Comparison of ENCODE assay signal across 8 cellular contexts in the genomic region with DNA sequence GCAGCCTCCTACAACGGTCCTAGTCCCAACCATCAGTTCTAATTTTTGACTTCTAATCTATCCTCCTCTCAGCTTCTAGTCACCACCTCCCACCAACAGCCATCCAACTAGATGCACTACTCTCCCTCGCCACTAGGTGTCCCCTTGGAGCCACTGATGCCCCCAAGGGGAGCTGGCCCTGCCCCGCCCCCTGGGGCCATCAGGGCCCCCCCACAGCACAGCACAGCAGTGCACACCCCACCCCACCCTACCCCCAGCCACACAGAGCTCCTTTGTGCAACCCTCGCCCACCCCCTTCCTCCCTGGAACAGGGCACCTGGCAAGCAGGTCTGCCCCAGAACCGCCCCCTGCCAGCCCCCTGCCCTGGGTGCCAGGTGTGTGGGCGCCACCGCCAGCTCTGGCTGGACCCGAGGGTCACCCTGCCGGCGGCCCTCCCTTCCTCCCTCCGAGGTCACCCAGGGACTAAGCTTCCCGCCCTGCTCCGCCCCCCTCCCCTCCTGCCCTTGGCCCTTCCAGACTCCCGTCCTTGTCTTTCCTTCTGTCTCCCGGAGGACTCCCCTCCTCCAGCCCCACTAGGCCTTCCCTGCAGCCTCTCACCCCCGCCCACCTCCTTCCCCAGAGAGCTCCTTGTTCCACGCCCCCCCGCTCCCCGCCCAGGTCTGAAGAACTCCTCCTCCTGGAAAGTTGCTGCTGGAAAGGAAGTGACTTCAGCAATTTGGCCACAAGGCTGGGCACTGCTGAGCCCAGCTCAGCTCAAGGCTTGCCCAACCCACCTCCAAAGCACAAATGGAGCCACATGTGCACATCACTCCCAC. TPM values are rescaled to one million over a fixed set of nuclear protein-coding genes. Genes with fewer than 3 reads are reported as not detected.
DNase-seq lines count a peak whose midpoint lies in the region; ATAC-seq and TF ChIP-seq lines count a peak whose summit lies in the region.

No MANE protein-coding gene starts in this region.

- peak overlapping the region; percentile 29; the same call in 1 of the 2 replicates for H3K9ac ChIP-seq in ES-I3 (ENCODE audit: low read depth, low read length)

- intact Hi-C loops in ascending aorta (cut with DNase I), result loop anchor here (1.0 to 5.0 kb wide), 7 partner anchors 11 to 191 kb away; partner anchors contain the start of genes AHDC1 and MAP3K6
- intact Hi-C loops in uterus (cut with DNase I; ENCODE audit: low total_unique reads), result loop anchor here (2.0 to 5.0 kb wide), 2 partner anchors 50 to 60 kb away; no protein-coding TSS in a partner anchor

- no peaks in the 10 kb centered on the region for H3K27me3 Mint-ChIP-seq in T-helper 2 cell treated with Interferon-gamma antibody and Interleukin-4, amounts not matched to agents 5 μg/mL and 100 μg/mL, for 36 hours (ENCODE audit: low read depth)

- H3K4me1 Mint-ChIP-seq in T-helper 2 cell treated with Interferon-gamma antibody and Interleukin-4, amounts not matched to agents 5 μg/mL and 100 μg/mL, for 36 hours (ENCODE audit: low read depth), result peaks cover 27% of the 10 kb centered on the region

- peak overlapping the region; percentile 89 for H3K27ac Mint-ChIP-seq in T-helper 2 cell treated with Interferon-gamma antibody and Interleukin-4, amounts not matched to agents 5 μg/mL and 100 μg/mL, for 36 hours

- peak; percentile 90 to 98 (median 93) for TF ChIP-seq CTCF in ascending aorta (IDR thresholded peaks at IDR 0.05)
- TF ChIP-seq CTCF in uterus (IDR thresholded peaks at IDR 0.05), result peak; percentile 87 to 92 (median 91)

- peak overlapping the region; percentile 89 to 95 for H3K27ac ChIP-seq in ascending aorta
- H3K27ac ChIP-seq in uterus, result peak overlapping the region; percentile 88 to 93

- no peaks in the 10 kb centered on the region for H3K9me3 Mint-ChIP-seq in T-helper 2 cell treated with Interferon-gamma antibody and Interleukin-4, amounts not matched to agents 5 μg/mL and 100 μg/mL, for 36 hours

- TF ChIP-seq POLR2A in uterus (IDR thresholded peaks at IDR 0.05), result peak in 1 of 2 donors; percentile 12

- peaks cover 6% of the 10 kb centered on the region for H3K36me3 Mint-ChIP-seq in T-helper 2 cell treated with Interferon-gamma antibody and Interleukin-4, amounts not matched to agents 5 μg/mL and 100 μg/mL, for 36 hours (ENCODE audit: low read depth)

- H3K4me3 Mint-ChIP-seq in T-helper 2 cell treated with Interferon-gamma antibody and Interleukin-4, amounts not matched to agents 5 μg/mL and 100 μg/mL, for 36 hours, result peak overlapping the region; percentile 71

- peaks cover 50% of the 10 kb centered on the region for H3K4me1 ChIP-seq in ES-I3 (ENCODE audit: insufficient read depth, low read length)
- H3K4me1 ChIP-seq in ascending aorta, result peaks cover 37 to 61% of the 10 kb centered on the region in 2 donors
- peaks cover 25 to 43% of the 10 kb centered on the region in 2 donors for H3K4me1 ChIP-seq in uterus

- no peak for ATAC-seq in HG03097 (IDR thresholded peaks at IDR 0.05; ENCODE audit: low FRiP score, unreplicated experiment)

- H3K27me3 ChIP-seq in ascending aorta (no peaks in the 10 kb centered on the region), uterus (no peaks in the 10 kb centered on the region)

- peaks cover 4% of the 10 kb centered on the region; the same call in 1 of the 2 replicates for H3K36me3 ChIP-seq in ES-I3 (ENCODE audit: insufficient read depth, low read length)
- peaks cover 19 to 21% of the 10 kb centered on the region in 2 donors for H3K36me3 ChIP-seq in ascending aorta
- H3K36me3 ChIP-seq in uterus, result no peaks in the 10 kb centered on the region

- peak; percentile 97 for DNase-seq in LHCN-M2 (ENCODE audit: low read depth)
- DNase-seq in T-helper 2 cell treated with Interferon-gamma antibody and Interleukin-4, amounts not matched to agents 5 μg/mL and 100 μg/mL, for 36 hours (ENCODE audit: low spot score), result peak; percentile 63
- DNase-seq in ascending aorta (ENCODE audit: low spot score in 2 of 2), result peak; percentile 85 to 98
- peak; percentile 99 for DNase-seq in hepatic stellate cell (ENCODE audit: low spot score)
- DNase-seq in renal cortical epithelial cell (ENCODE audit: low read depth), result peak; percentile 91
- peak; percentile 95 to 97 for DNase-seq in uterus

- H3K4me3 ChIP-seq in ascending aorta (peak overlapping the region in 1 of 2 donors; percentile 51), uterus (peak overlapping the region in 1 of 2 donors; percentile 15)

- H3K9me3 ChIP-seq in ES-I3 (ENCODE audit: control insufficient read depth, insufficient read depth, low read length), result no peaks in the 10 kb centered on the region
- H3K9me3 ChIP-seq in ascending aorta, result no peaks in the 10 kb centered on the region
- H3K9me3 ChIP-seq in uterus, result no peaks in the 10 kb centered on the region

RNA-seq across cellular contexts. Expression of gene AHDC1, which starts 47.0 kb away (rescaled TPM):
- total RNA-seq in LHCN-M2 (2014; rRNA removed) (33.5 and 40.4 TPM in 2 replicates), ascending aorta (205 TPM), renal cortical epithelial cell (2.6 and 15.4 TPM in 2 replicates), uterus (100 to 1,000 TPM in 1 of 4 donors, 10 to 100 TPM in 3; 11.2 to 179 (median 50.7) TPM)
- polyA plus RNA-seq in LHCN-M2 (2012), result 37.3 TPM
